25 cellular contexts compared by ENCODE assay signal in the genomic region with DNA sequence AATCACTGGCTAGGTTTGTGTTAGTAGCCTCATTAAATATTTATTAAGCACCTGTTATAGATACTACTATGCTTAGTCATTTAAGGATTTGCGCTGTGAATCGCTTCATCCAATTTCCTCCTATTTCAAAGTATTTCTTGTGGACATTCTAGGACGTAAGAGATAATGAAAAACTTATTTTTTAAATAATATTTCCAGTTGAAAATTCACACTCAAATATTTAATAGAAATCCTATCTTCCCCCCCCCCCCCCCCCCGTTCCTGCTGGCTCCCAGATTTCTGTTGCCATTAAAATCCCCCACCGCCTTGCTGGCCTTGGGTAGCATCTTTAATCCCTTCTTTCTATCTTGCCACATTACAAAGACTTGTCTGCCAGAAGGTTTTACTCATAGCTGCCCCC. TPM values are rescaled to one million over a fixed set of nuclear protein-coding genes. Genes with fewer than 3 reads are reported as not detected.
"Had no signal": no experiment of that assay in that cellular context is flagged by ENCODE, and none has a peak within 500 bp of the region (broad histone marks: within the 10 kb centered on the region; RNA-seq: fewer than 3 reads in every experiment).

No MANE protein-coding gene starts in this region.

- H3K4me3 Mint-ChIP-seq: mesothelial cell of epicardium, naive B cell had no signal

- DNase-seq: dermis blood vessel endothelial cell; dorsolateral prefrontal cortex; effector CD4-positive, alpha-beta T cell; effector memory CD4-positive, alpha-beta T cell; erythroblast; esophagus squamous epithelium; foreskin fibroblast; foreskin melanocyte; gastrocnemius medialis; glutamatergic neuron; heart right ventricle; hippocampal formation; left cardiac atrium; left lung; left ventricle myocardium superior; lower lobe of right lung; mesenchymal stem cell; mucosa of descending colon; naive B cell had no signal

- H3K36me3 ChIP-seq: esophagus squamous epithelium, gastrocnemius medialis, heart right ventricle, left lung, lower lobe of right lung had no signal

- ATAC-seq: esophagus mucosa, gastrocnemius medialis, heart right ventricle, left cardiac atrium, left lung, left ventricle myocardium superior, lower lobe of right lung, mucosa of descending colon had no signal

- H3K27ac Mint-ChIP-seq: mesothelial cell of epicardium had no signal

- H3K27ac ChIP-seq: coronary artery, dorsolateral prefrontal cortex, epithelial cell of prostate, esophagus squamous epithelium, gastrocnemius medialis, heart right ventricle, left lung, lower lobe of right lung had no signal

- H3K4me3 ChIP-seq: coronary artery, dorsolateral prefrontal cortex, esophagus squamous epithelium, gastrocnemius medialis, heart right ventricle, left lung, lower lobe of right lung, mucosa of descending colon had no signal

- H3K9me3 ChIP-seq: esophagus squamous epithelium, gastrocnemius medialis, heart right ventricle, left lung, lower lobe of right lung, mucosa of descending colon had no signal

- H3K4me1 ChIP-seq: gastrocnemius medialis had no signal

- H3K27me3 ChIP-seq: dorsolateral prefrontal cortex had no signal

- H3K36me3 Mint-ChIP-seq: mesothelial cell of epicardium, naive B cell had no signal

RNA-seq across cellular contexts. Expression of gene INSYN2A, which starts 6.0 kb away (rescaled TPM):
- total RNA-seq: dermis blood vessel endothelial cell, esophagus mucosa, gastrocnemius medialis, left cardiac atrium, left ventricle myocardium superior, lower lobe of right lung, lung microvascular endothelial cell, mesenteric fat pad had no signal
